ENCODE assay signal across 6 cellular contexts in the genomic region with DNA sequence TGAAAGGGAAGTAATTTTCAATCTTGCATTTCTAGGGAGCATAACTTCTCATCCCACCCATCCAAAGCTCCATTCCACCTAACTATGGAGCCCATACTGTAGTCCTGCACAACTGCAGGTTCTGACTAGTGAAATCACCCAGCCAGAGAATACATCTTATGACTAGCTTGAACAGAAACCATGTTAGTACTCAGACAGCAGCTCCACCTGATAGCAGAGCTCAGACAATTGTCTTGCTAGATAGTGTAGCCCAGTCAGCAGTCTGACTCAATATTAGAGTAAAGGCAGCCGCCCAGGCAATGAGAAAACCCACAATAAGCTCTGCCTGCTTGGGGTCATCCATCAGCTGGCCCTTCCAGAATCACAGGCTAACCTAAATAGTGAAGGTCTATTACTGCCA.
"Had no signal": no experiment of that assay in that cellular context is flagged by ENCODE, and none has a peak within 500 bp of the region (broad histone marks: within the 10 kb centered on the region; RNA-seq: fewer than 3 reads in every experiment).

No MANE protein-coding gene starts in this region.

- H3K9me3 Mint-ChIP-seq: GM23338 had no signal

- ATAC-seq: GM23338, K562 had no signal

- H3K4me1 Mint-ChIP-seq: GM23338, H9 had no signal

- DNase-seq: H9, HCEC 1CT, IMR-90, KG1 had no signal

- H3K4me3 ChIP-seq: GM23338, K562 had no signal

- H3K27ac Mint-ChIP-seq: GM23338, H9 had no signal

- H3K4me2 ChIP-seq: GM23338 had no signal

- H3K4me3 Mint-ChIP-seq: GM23338, H9 had no signal

- H2AFZ ChIP-seq: GM23338 had no signal
